In the genomic region with DNA sequence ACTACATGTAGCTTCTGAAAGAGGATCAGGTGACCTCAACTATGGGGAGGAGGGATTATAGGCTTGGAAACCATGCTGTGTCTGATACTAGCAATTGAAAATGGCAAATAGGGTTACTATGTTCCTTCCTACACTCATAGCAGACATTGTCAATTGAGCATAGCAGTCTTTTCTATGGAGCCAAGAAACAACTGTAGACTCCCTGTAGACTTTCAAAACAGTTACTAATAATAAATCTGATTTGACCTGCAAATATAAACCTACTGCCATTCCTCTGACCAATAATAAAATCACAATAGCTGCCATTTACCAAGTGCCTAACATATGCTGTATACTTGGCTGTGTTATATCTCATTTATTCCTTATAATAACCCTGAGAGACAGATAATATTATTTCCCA, we compare ENCODE assay signal across 24 cellular contexts. TPM values are rescaled to one million over a fixed set of nuclear protein-coding genes. Genes with fewer than 3 reads are reported as not detected.
A peak's percentile ranks its signal among the peaks of the same experiment; 100 is the strongest.
DNase-seq lines count a peak whose midpoint lies in the region; ATAC-seq, FAIRE-seq and TF ChIP-seq lines count a peak whose summit lies in the region.
"Had no signal": no experiment of that assay in that cellular context is flagged by ENCODE, and none has a peak within 500 bp of the region (broad histone marks: within the 10 kb centered on the region; RNA-seq: fewer than 3 reads in every experiment).

No MANE protein-coding gene starts in this region.

- no peak for FAIRE-seq in GM12892 (lab: Jason Lieb, UNC)
- FAIRE-seq: GM19239 had no signal

- H3K9me3 ChIP-seq in RWPE2 (ENCODE audit: severe bottlenecking) (no peaks in the 10 kb centered on the region), gastrocnemius medialis (no peaks in the 10 kb centered on the region), osteoblast (ENCODE audit: low read depth, low read length) (no peaks in the 10 kb centered on the region)
- H3K9me3 ChIP-seq: BE2C, MG63 had no signal

- H3K36me3 ChIP-seq in RWPE2 (ENCODE audit: low read depth) (no peaks in the 10 kb centered on the region), gastrocnemius medialis (no peaks in the 10 kb centered on the region), osteoblast (ENCODE audit: insufficient read depth, low read length) (no peaks in the 10 kb centered on the region)
- H3K36me3 ChIP-seq: BE2C, MG63 had no signal

- no peak overlapping the region for H2AFZ ChIP-seq in osteoblast (ENCODE audit: low read length)

- TF ChIP-seq CTCF in RWPE2 (IDR thresholded peaks at IDR 0.05; ENCODE audit: poor library complexity, severe bottlenecking) (no peak), gastrocnemius medialis (IDR thresholded peaks at IDR 0.05 in 4 of 5, conservative IDR thresholded peaks at IDR 0.05 in 1 of 5) (no peak), osteoblast (IDR thresholded peaks at IDR 0.05; ENCODE audit: extremely low read depth, low read depth, low read length) (no peak)

- no peak for ATAC-seq in RWPE2 (ENCODE audit: low read depth)
- ATAC-seq in gastrocnemius medialis, result peak; percentile 47 to 62
- no peak for ATAC-seq in HG03095 (IDR thresholded peaks at IDR 0.05; ENCODE audit: unreplicated experiment)
- ATAC-seq: T-cell had no signal

- intact Hi-C loops in gastrocnemius medialis (cut with DNase I; ENCODE audit: low total_unique reads), result no loop called here

- TF ChIP-seq POLR2A in gastrocnemius medialis (IDR thresholded peaks at IDR 0.05), result no peak
- TF ChIP-seq POLR2A in GM12892 (IDR thresholded peaks at IDR 0.05; ENCODE audit: low read depth, low read length), result no peak

- H3K79me2 ChIP-seq in osteoblast (ENCODE audit: insufficient read depth, low read length), result no peaks in the 10 kb centered on the region

- H3K27ac ChIP-seq in RWPE2 (ENCODE audit: poor library complexity, severe bottlenecking) (peak overlapping the region; percentile 26), gastrocnemius medialis (peak overlapping the region in 2 of 4 donors; percentile 19 to 45), osteoblast (ENCODE audit: low read depth, low read length) (no peak overlapping the region)

- no peaks in the 10 kb centered on the region for H4K20me1 ChIP-seq in osteoblast (ENCODE audit: insufficient read depth, low read length)

- in situ Hi-C loops in gastrocnemius medialis (cut with MboI; ENCODE audit: low sequenced_read_pairs in 4 of 4), result no loop called here

- DNase-seq in NCI-H69 (lab: John Stamatoyannopoulos, UW) (peak; percentile 72), RWPE2 (ENCODE audit: low spot score) (no peak), gastrocnemius medialis (no peak), GM12892 (ENCODE audit: insufficient read length) (no peak), osteoblast (ENCODE audit: insufficient read length, low spot score, missing footprints) (no peak), HUDEP-2 (lab: John Stamatoyannopoulos, UW; ENCODE audit: unreplicated experiment in 76 of 76) (no peak)
- DNase-seq: BE2C; CD8-positive, alpha-beta memory T cell; DMS153; DND-41; KBM-7; MG63; NCI-H1694; NCI-H2081; NCI-H226; NCI-H510A; RPMI8226; SHP77; T-cell had no signal

- no peak overlapping the region for H3K4me3 ChIP-seq in RWPE2 (ENCODE audit: severe bottlenecking)
- no peak overlapping the region for H3K4me3 ChIP-seq in gastrocnemius medialis
- H3K4me3 ChIP-seq in osteoblast (ENCODE audit: insufficient read depth, low read length), result no peak overlapping the region
- H3K4me3 ChIP-seq: MG63 had no signal

- no peaks in the 10 kb centered on the region for H3K27me3 ChIP-seq in RWPE2 (ENCODE audit: insufficient read depth, poor library complexity, severe bottlenecking)
- no peaks in the 10 kb centered on the region for H3K27me3 ChIP-seq in gastrocnemius medialis
- no peaks in the 10 kb centered on the region for H3K27me3 ChIP-seq in osteoblast (ENCODE audit: insufficient read depth, low read length)
- H3K27me3 ChIP-seq: BE2C, MG63 had no signal

- H3K4me2 ChIP-seq in osteoblast (ENCODE audit: insufficient read depth, low read length), result no peak overlapping the region

- H3K4me1 ChIP-seq in RWPE2 (ENCODE audit: insufficient read depth, poor library complexity, severe bottlenecking), result peaks cover 27% of the 10 kb centered on the region
- H3K4me1 ChIP-seq in gastrocnemius medialis, result peaks cover 9 to 16% of the 10 kb centered on the region in 2 donors
- H3K4me1 ChIP-seq in osteoblast (ENCODE audit: insufficient read depth, low read length), result peaks cover 23% of the 10 kb centered on the region
- H3K4me1 ChIP-seq: BE2C had no signal

RNA-seq across cellular contexts. Expression of a gene that starts 8.5 kb away (rescaled TPM):
- total RNA-seq in gastrocnemius medialis, result not detected
- 0.34 TPM for polyA plus RNA-seq in GM12892 (2012; ENCODE audit: missing spikeins)
- total RNA-seq in osteoblast, result not detected in 2 replicates
- total RNA-seq: A673; CD8-positive, alpha-beta memory T cell; SK-MEL-5; T-cell had no signal
- polyA plus RNA-seq: CD14-positive monocyte; CD8-positive, alpha-beta memory T cell had no signal

Comparison
In these comparisons a context has a peak if more than half of its experiments do, and no peak if none do; other contexts are left out.
1. ATAC-seq: peak in gastrocnemius medialis (2 of 2); none in RWPE2 (single experiment) and HG03095 (single experiment).